19 cellular contexts compared by ENCODE assay signal in genomic region chr1:102872097-102872496, GRCh38.
DNase-seq lines count a peak whose midpoint lies in the region; ATAC-seq and TF ChIP-seq lines count a peak whose summit lies in the region.
"Had no signal": no experiment of that assay in that cellular context is flagged by ENCODE, and none has a peak within 500 bp of the region (broad histone marks: within the 10 kb centered on the region; RNA-seq: fewer than 3 reads in every experiment).

No MANE protein-coding gene starts in this region.

- no peak overlapping the region for H2AFZ ChIP-seq in HCT116 (ENCODE audit: low read depth, low read length, poor library complexity, severe bottlenecking)

- WGBS in spleen, 5 donors = 72 to 89% (median 81%) methylated on average over 4 of the region's 4 CpGs

- CTCF ChIA-PET in HCT116 (lab: Charles Lee) = no interaction called here

- no peak overlapping the region for H3K4me2 ChIP-seq in HCT116 (ENCODE audit: low read length)

- H3K4me3 ChIP-seq in GM12864 (ENCODE audit: low read depth, low read length) (no peak overlapping the region), HCT116 (replicated peaks in 1 of 2; ENCODE audit: low read depth in 1 of 2, low read length in 2 of 2) (no peak overlapping the region), spleen (no peak overlapping the region)
- H3K4me3 ChIP-seq: GM12878 had no signal

- H3K27ac Mint-ChIP-seq in activated T-cell treated with anti-CD3 and anti-CD28 coated beads, Interleukin-2, amount 50 U/mL, for 24 hours = no peak overlapping the region

- H3K36me3 ChIP-seq in HCT116 (ENCODE audit: control insufficient read depth in 1 of 2, insufficient read depth in 2 of 2, low read length in 2 of 2) (no peaks in the 10 kb centered on the region), spleen (no peaks in the 10 kb centered on the region)

- intact Hi-C loops in HCT116 (cut with micrococcal nuclease) (no loop called here), spleen (cut with DNase I; ENCODE audit: low total_unique reads) (no loop called here)

- ATAC-seq in HCT116 = no peak
- ATAC-seq in esophagus mucosa = no peak
- ATAC-seq: GM12878 had no signal

- BruUV-seq in HCT116 (replicated peaks; lab: Mats Ljungman, UMichigan) = no TSS peak

- no peaks in the 10 kb centered on the region for H3K27me3 Mint-ChIP-seq in activated T-cell treated with anti-CD3 and anti-CD28 coated beads, Interleukin-2, amount 50 U/mL, for 24 hours

- TF ChIP-seq RAD21 in HCT116 (IDR thresholded peaks at IDR 0.05; ENCODE audit: low read depth) = peak; percentile 6; the same call in 1 of the 2 replicates

- no peaks in the 10 kb centered on the region for H3K36me3 Mint-ChIP-seq in activated T-cell treated with anti-CD3 and anti-CD28 coated beads, Interleukin-2, amount 50 U/mL, for 24 hours (ENCODE audit: low read depth)

- H3K4me1 ChIP-seq in HCT116 (ENCODE audit: control insufficient read depth in 1 of 2, insufficient read depth in 2 of 2, low read length in 2 of 2) (no peaks in the 10 kb centered on the region), spleen (no peaks in the 10 kb centered on the region)

- no peaks in the 10 kb centered on the region for H3K79me2 ChIP-seq in HCT116 (ENCODE audit: insufficient read depth, low read length)

- POLR2A ChIA-PET in HCT116 (lab: Charles Lee) = no interaction called here

- peaks cover 8% of the 10 kb centered on the region for H3K9me3 Mint-ChIP-seq in activated T-cell treated with anti-CD3 and anti-CD28 coated beads, Interleukin-2, amount 50 U/mL, for 24 hours

- TF ChIP-seq CTCF in GM12864 (IDR thresholded peaks at IDR 0.05; ENCODE audit: low read depth, low read length, missing control alignments) (peak; percentile 25), HCT116 (IDR thresholded peaks at IDR 0.05 in 2 of 3, conservative IDR thresholded peaks at IDR 0.05 in 1 of 3; ENCODE audit: borderline replicate concordance in 1 of 3, insufficient read depth in 1 of 3, low read depth in 2 of 3, low read length in 2 of 3) (peak in 2 of 3 experiments; percentile 15 to 34; a peak in 3 of 6 replicates), spleen (IDR thresholded peaks at IDR 0.05 in 8 of 11, conservative IDR thresholded peaks at IDR 0.05 in 3 of 11) (no peak)

- no peaks in the 10 kb centered on the region for H3K9me2 ChIP-seq in HCT116 (ENCODE audit: insufficient read depth)

- H3K27ac ChIP-seq in HCT116 (ENCODE audit: low read depth, low read length) (no peak overlapping the region), spleen (no peak overlapping the region)

- TF ChIP-seq POLR2A in HCT116 (IDR thresholded peaks at IDR 0.05; ENCODE audit: borderline replicate concordance, extremely low read depth, insufficient read depth, insufficient read length) (no peak), spleen (IDR thresholded peaks at IDR 0.05) (no peak)

- RAD21 ChIA-PET in HCT116 (lab: Charles Lee; ENCODE audit: low non-redundant PET in 1 of 2, low total read pairs in 2 of 2, uncharacterized antibody in 2 of 2, unreplicated experiment in 2 of 2) = no interaction called here

- H4K20me1 ChIP-seq in HCT116 (ENCODE audit: insufficient read depth) = no peaks in the 10 kb centered on the region

- H3K27me3 ChIP-seq in HCT116 (ENCODE audit: insufficient read depth, low read length) (no peaks in the 10 kb centered on the region), spleen (replicated peaks in 1 of 7) (no peaks in the 10 kb centered on the region)

- H3K9me3 ChIP-seq in HCT116 (ENCODE audit: control insufficient read depth in 1 of 2, insufficient read depth in 1 of 2, low read depth in 1 of 2, low read length in 2 of 2) (no peaks in the 10 kb centered on the region), spleen (peaks cover 0 to 33% (median 23%) of the 10 kb centered on the region in 8 donors)

- H3K4me1 Mint-ChIP-seq in activated T-cell treated with anti-CD3 and anti-CD28 coated beads, Interleukin-2, amount 50 U/mL, for 24 hours (ENCODE audit: low read depth) = no peaks in the 10 kb centered on the region

- H3K9ac ChIP-seq in HCT116 (ENCODE audit: low read length) = no peak overlapping the region

- H3K4me3 Mint-ChIP-seq in activated T-cell treated with anti-CD3 and anti-CD28 coated beads, Interleukin-2, amount 50 U/mL, for 24 hours = no peak overlapping the region

- DNase-seq in GM12864 (ENCODE audit: low read depth) (no peak), HCT116 (ENCODE audit: low read depth, low spot score) (no peak), cerebellar cortex (ENCODE audit: low spot score) (peak; percentile 71), spleen (peak; percentile 31)
- DNase-seq in activated T-cell treated with anti-CD3 and anti-CD28 coated beads, Interleukin-2, amount 50 U/mL, for 24 hours = no peak
- no peak for DNase-seq in activated T-cell treated with anti-CD3 and anti-CD28 coated beads, Interleukin-2, amount 50 U/mL, for 1 hour
- DNase-seq: ACHN, COR-L47, DMS 273 treated with DMSO at 0.1 percent for 48 hours, EL, H7, KG1, MV-4-11, NCI-H1417 treated with DMSO at 0.1 percent for 48 hours, NCI-H187 treated with DMSO at 0.1 percent for 48 hours, NCI-H345, NCI-H524 treated with DMSO at 0.1 percent for 48 hours had no signal

TF ChIP-seq in HCT116, 20 proteins besides CTCF, POLR2A, EP300 and RAD21:
- TF ChIP-seq ZFX (IDR thresholded peaks at IDR 0.05) (no peak), CBX3 (IDR thresholded peaks at IDR 0.05; ENCODE audit: low read depth) (no peak), FOSL1 (IDR thresholded peaks at IDR 0.05; ENCODE audit: low read depth) (no peak), EZH2phosphoT487 (IDR thresholded peaks at IDR 0.05; ENCODE audit: borderline replicate concordance) (no peak), TCF7L2 (IDR thresholded peaks at IDR 0.05; ENCODE audit: borderline replicate concordance, extremely low read depth, insufficient read depth, insufficient read length) (no peak), SRF (IDR thresholded peaks at IDR 0.05; ENCODE audit: low read depth) (no peak)
- TF ChIP-seq, protein P1, sequence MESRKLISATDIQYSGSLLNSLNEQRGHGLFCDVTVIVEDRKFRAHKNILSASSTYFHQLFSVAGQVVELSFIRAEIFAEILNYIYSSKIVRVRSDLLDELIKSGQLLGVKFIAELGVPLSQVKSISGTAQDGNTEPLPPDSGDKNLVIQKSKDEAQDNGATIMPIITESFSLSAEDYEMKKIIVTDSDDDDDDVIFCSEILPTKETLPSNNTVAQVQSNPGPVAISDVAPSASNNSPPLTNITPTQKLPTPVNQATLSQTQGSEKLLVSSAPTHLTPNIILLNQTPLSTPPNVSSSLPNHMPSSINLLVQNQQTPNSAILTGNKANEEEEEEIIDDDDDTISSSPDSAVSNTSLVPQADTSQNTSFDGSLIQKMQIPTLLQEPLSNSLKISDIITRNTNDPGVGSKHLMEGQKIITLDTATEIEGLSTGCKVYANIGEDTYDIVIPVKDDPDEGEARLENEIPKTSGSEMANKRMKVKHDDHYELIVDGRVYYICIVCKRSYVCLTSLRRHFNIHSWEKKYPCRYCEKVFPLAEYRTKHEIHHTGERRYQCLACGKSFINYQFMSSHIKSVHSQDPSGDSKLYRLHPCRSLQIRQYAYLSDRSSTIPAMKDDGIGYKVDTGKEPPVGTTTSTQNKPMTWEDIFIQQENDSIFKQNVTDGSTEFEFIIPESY (IDR thresholded peaks at IDR 0.05; ENCODE audit: extremely low read depth, insufficient replicate concordance, low read length) = no peak
- TF ChIP-seq, protein P2, sequence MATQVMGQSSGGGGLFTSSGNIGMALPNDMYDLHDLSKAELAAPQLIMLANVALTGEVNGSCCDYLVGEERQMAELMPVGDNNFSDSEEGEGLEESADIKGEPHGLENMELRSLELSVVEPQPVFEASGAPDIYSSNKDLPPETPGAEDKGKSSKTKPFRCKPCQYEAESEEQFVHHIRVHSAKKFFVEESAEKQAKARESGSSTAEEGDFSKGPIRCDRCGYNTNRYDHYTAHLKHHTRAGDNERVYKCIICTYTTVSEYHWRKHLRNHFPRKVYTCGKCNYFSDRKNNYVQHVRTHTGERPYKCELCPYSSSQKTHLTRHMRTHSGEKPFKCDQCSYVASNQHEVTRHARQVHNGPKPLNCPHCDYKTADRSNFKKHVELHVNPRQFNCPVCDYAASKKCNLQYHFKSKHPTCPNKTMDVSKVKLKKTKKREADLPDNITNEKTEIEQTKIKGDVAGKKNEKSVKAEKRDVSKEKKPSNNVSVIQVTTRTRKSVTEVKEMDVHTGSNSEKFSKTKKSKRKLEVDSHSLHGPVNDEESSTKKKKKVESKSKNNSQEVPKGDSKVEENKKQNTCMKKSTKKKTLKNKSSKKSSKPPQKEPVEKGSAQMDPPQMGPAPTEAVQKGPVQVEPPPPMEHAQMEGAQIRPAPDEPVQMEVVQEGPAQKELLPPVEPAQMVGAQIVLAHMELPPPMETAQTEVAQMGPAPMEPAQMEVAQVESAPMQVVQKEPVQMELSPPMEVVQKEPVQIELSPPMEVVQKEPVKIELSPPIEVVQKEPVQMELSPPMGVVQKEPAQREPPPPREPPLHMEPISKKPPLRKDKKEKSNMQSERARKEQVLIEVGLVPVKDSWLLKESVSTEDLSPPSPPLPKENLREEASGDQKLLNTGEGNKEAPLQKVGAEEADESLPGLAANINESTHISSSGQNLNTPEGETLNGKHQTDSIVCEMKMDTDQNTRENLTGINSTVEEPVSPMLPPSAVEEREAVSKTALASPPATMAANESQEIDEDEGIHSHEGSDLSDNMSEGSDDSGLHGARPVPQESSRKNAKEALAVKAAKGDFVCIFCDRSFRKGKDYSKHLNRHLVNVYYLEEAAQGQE (IDR thresholded peaks at IDR 0.05; ENCODE audit: low read depth) = no peak
- TF ChIP-seq, protein P3, sequence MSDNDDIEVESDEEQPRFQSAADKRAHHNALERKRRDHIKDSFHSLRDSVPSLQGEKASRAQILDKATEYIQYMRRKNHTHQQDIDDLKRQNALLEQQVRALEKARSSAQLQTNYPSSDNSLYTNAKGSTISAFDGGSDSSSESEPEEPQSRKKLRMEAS (IDR thresholded peaks at IDR 0.05) = no peak
TF ChIP-seq in HCT116: peak in this region for 0.

Comparison
In these comparisons a context has a peak if more than half of its experiments do, and no peak if none do; other contexts are left out.
1. DNase-seq: peak in cerebellar cortex (single experiment) and spleen (single experiment); none in GM12864 (single experiment), HCT116 (single experiment), activated T-cell treated with anti-CD3 and anti-CD28 coated beads, Interleukin-2, amount 50 U/mL, for 24 hours (single experiment) and activated T-cell treated with anti-CD3 and anti-CD28 coated beads, Interleukin-2, amount 50 U/mL, for 1 hour (single experiment).
2. CTCF ChIP-seq: peak in GM12864 (single experiment) and HCT116 (2 of 3); none in spleen (0 of 11).